In the genomic region with DNA sequence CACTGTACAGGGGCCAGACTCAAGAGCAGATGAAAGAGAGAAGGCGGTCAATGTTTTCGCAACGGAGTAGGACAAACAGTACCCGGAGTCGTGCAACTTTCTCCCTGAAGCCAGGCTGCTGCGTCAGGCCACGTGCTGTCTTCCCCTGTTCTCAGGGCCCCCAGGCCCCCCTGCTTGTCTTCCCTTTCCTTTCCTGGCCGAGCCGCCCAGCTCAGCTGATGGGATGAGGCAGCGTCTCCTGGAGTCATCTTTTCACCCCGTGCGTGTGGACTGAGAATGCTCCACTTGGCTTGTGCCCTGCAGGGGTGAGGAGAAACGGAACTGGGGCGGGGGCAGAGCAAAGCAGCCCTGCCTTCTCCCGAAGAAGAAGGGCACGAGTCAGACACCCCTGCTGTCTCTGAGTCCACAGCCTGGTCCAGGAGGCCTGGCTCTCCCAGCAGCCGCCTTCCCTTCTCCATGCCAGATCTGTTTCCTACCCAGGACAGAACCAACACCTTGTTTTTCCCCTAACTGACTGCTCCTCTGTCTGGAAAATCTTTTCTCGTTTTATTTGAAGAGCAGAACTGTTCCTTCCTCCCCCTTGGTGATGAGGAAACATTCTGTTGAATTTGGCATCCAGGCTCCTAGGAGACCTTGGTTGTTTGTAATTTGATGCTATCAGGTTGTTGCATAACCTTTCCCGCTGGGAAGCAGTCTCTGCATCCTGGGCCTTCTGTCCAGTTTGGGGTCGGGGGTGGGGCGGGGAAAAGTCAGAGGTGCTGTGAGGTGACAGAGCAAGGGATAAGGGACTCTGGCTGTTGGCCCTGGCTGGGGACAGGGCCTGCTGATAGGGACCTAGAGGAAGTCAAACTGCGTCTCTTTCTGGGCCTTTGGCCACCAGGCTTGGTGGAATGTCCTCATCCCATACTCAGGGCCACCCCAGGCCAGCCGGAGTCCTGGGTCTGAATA, we compare ENCODE assay signal across 8 cellular contexts.
A peak's percentile ranks its signal among the peaks of the same experiment; 100 is the strongest.
DNase-seq lines count a peak whose midpoint lies in the region; ATAC-seq, FAIRE-seq and TF ChIP-seq lines count a peak whose summit lies in the region.

No MANE protein-coding gene starts in this region.

- no peak for TF ChIP-seq POLR2A in GM12892 (IDR thresholded peaks at IDR 0.05; ENCODE audit: low read depth, low read length)

- peak; percentile 92 for DNase-seq in CD1c-positive myeloid dendritic cell (ENCODE audit: extremely low spot score)
- peak; percentile 50 for DNase-seq in NCI-H2171 (lab: John Stamatoyannopoulos, UW)
- peak; percentile 68 for DNase-seq in ecto neural progenitor cell (ENCODE audit: low spot score)
- peak; percentile 92 for DNase-seq in ureter (ENCODE audit: low spot score)
- DNase-seq in activated CD8-positive, alpha-beta memory T cell treated with anti-CD3 and anti-CD28 coated beads, Interleukin-2, amount 50 U/mL, for 48 hours, result no peak
- no peak for DNase-seq in GM12892 (ENCODE audit: insufficient read length)

- H3K36me3 ChIP-seq in mesodermal cell (ENCODE audit: control insufficient read depth, insufficient read depth, low read length), result no peaks in the 10 kb centered on the region

- H3K27ac ChIP-seq in mesodermal cell (ENCODE audit: low read depth, low read length, severe bottlenecking), result peak overlapping the region; percentile 64

- peaks cover 20% of the 10 kb centered on the region for H3K4me1 ChIP-seq in mesodermal cell (ENCODE audit: control insufficient read depth, insufficient read depth, low read length, poor library complexity, severe bottlenecking)

- WGBS in mesodermal cell (ENCODE audit: insufficient coverage in 2 of 2), 2 experiments, result 42 to 47% methylated on average over 12 to 16 of the region's 23 CpGs

- H3K4me3 ChIP-seq in mesodermal cell (ENCODE audit: extremely low read depth, insufficient read depth, low read length, poor library complexity, severe bottlenecking), result no peak overlapping the region

- H3K9me3 ChIP-seq in mesodermal cell (ENCODE audit: control insufficient read depth, low read length), result no peaks in the 10 kb centered on the region

- FAIRE-seq in GM12892 (lab: Jason Lieb, UNC), result no peak

- ATAC-seq in HG02798 (IDR thresholded peaks at IDR 0.05; ENCODE audit: poor library complexity, unreplicated experiment), result no peak

Comparison
In these comparisons a context has a peak if more than half of its experiments do, and no peak if none do; other contexts are left out.
1. DNase-seq: peak in CD1c-positive myeloid dendritic cell (single experiment), NCI-H2171 (single experiment), ecto neural progenitor cell (single experiment) and ureter (single experiment); none in activated CD8-positive, alpha-beta memory T cell treated with anti-CD3 and anti-CD28 coated beads, Interleukin-2, amount 50 U/mL, for 48 hours (single experiment) and GM12892 (single experiment).